In genomic region chr11:108220721-108221346, GRCh38 we compare ENCODE assay signal across 8 cellular contexts. TPM values are rescaled to one million over a fixed set of nuclear protein-coding genes. Genes with fewer than 3 reads are reported as not detected.
DNase-seq lines count a peak whose midpoint lies in the region; ATAC-seq, FAIRE-seq and TF ChIP-seq lines count a peak whose summit lies in the region.

No MANE protein-coding gene starts in this region.

- H3K79me2 ChIP-seq in K562 (ENCODE audit: control insufficient read depth, insufficient read depth, low read length) = peaks cover 90% of the 10 kb centered on the region

- ATAC-seq in K562 = no peak
- no peak for ATAC-seq in left lobe of liver

- POLR2A ChIA-PET in K562 (lab: Yijun Ruan, JAX) = interaction anchor here (0.6 kb wide), 1 partner anchor 27 kb away, joined by 6 read pairs; no protein-coding TSS in a partner anchor

- BruUV-seq in K562 (replicated peaks; lab: Mats Ljungman, UMichigan) = no TSS peak

- intact Hi-C loops in K562 (cut with micrococcal nuclease) = loop anchor here (2.0 to 10.0 kb wide), 5 partner anchors 20 to 214 kb away; partner anchors contain the start of genes ACAT1 and CUL5

- TF ChIP-seq CTCF in HFF-Myc (IDR thresholded peaks at IDR 0.05; ENCODE audit: low read depth, low read length, missing control alignments) (no peak), K562 (IDR thresholded peaks at IDR 0.05 in 2 of 3, conservative IDR thresholded peaks at IDR 0.05 in 1 of 3; ENCODE audit: insufficient read depth in 2 of 3, low read depth in 1 of 3, low read length in 3 of 3) (peak in 1 of 3 experiments; percentile 19; a peak in 2 of 6 replicates)

- no peak for TF ChIP-seq EP300 in K562 (IDR thresholded peaks at IDR 0.05; ENCODE audit: low read length)

- peak overlapping the region; percentile 92 for H3K4me3 ChIP-seq in HFF-Myc (replicated peaks; ENCODE audit: low read depth, low read length)
- peak overlapping the region; percentile 80 for H3K4me3 ChIP-seq in K562

- no peak for FAIRE-seq in K562 (lab: Jason Lieb, UNC)

- H2AFZ ChIP-seq in K562 (ENCODE audit: low read depth, low read length) = peak overlapping the region; percentile 10; the same call in 1 of the 2 replicates

- DNase-seq in ACHN (peak; percentile 7), HFF-Myc (ENCODE audit: extremely low read depth, low read depth) (no peak), K562 (ENCODE audit: extremely low read depth in 1 of 4, low spot score in 3 of 4) (peak in 2 of 4 experiments; percentile 26 to 30), lung microvascular endothelial cell (ENCODE audit: low read depth in 2 of 2) (peak; percentile 40 to 42), NCI-H2171 treated with DMSO at 0.1 percent for 48 hours (lab: John Stamatoyannopoulos, UW) (no peak), left lobe of liver (ENCODE audit: low spot score) (no peak), foreskin melanocyte (no peak), LoVo (ENCODE audit: low spot score) (no peak)

- in situ Hi-C loops in ACHN (cut with HindIII; ENCODE audit: low pct_ligation_motif_present, low pct_unique_long_range_greater_than_20kb, low sequenced_read_pairs) (no loop called here), K562 (cut with MboI) (no loop called here)

- H3K36me3 ChIP-seq in K562 (ENCODE audit: control insufficient read depth, insufficient read depth, low read length) = peaks cover 43% of the 10 kb centered on the region

- H3K9me3 ChIP-seq in K562 (replicated peaks; ENCODE audit: control insufficient read depth, insufficient read depth, low read depth, low read length) = no peaks in the 10 kb centered on the region

- TF ChIP-seq POLR2A in K562 (conservative IDR thresholded peaks at IDR 0.05) = no peak

- H3K27ac ChIP-seq in K562 (ENCODE audit: extremely low read depth, low read depth, low read length) = peak overlapping the region; percentile 97

- peak in 1 of 2 experiments; percentile 38; a peak in 2 of 4 replicates for TF ChIP-seq RAD21 in K562 (CRISPR knock-in tag; conservative IDR thresholded peaks at IDR 0.05 in 1 of 2, IDR thresholded peaks at IDR 0.05 in 1 of 2)

- no peaks in the 10 kb centered on the region for H3K9me1 ChIP-seq in K562 (ENCODE audit: control insufficient read depth, insufficient read depth, low read length)

- H4K20me1 ChIP-seq in K562 (replicated peaks; ENCODE audit: control insufficient read depth, insufficient read depth, low read length) = peaks cover 30% of the 10 kb centered on the region

- H3K4me2 ChIP-seq in K562 (ENCODE audit: insufficient read depth, low read length) = peak overlapping the region; percentile 96

- CTCF ChIA-PET in K562 (lab: Yijun Ruan, JAX; ENCODE audit: low intra/inter-chr PET ratio) = no interaction called here

- peak overlapping the region; percentile 50 to 98; a peak in 3 of 4 replicates for H3K9ac ChIP-seq in K562 (ENCODE audit: insufficient read depth in 1 of 2, low read depth in 2 of 2, low read length in 2 of 2)

- H3K27me3 ChIP-seq in K562 (ENCODE audit: control insufficient read depth in 2 of 2, insufficient read depth in 2 of 2, low read length in 2 of 2) = no peaks in the 10 kb centered on the region

- H3K4me1 ChIP-seq in K562 (replicated peaks in 1 of 2; ENCODE audit: control insufficient read depth in 2 of 2, insufficient read depth in 2 of 2, low read length in 2 of 2) = peaks cover 15 to 47% of the 10 kb centered on the region in 2 experiments

- WGBS in K562 (ENCODE audit: insufficient coverage, low coverage, missing lambda C conversion rate) = under 1% methylated on average over 5 of the region's 5 CpGs

TF ChIP-seq in K562, 482 proteins besides CTCF, POLR2A, EP300 and RAD21 (continues in another document):
- TF ChIP-seq LARP7 (IDR thresholded peaks at IDR 0.05) = no peak
- no peak for TF ChIP-seq ELF1 (tag; IDR thresholded peaks at IDR 0.05)
- no peak for TF ChIP-seq ZNF780A (CRISPR knock-in tag; IDR thresholded peaks at IDR 0.05)
- no peak for TF ChIP-seq ZNF655 (CRISPR knock-in tag; IDR thresholded peaks at IDR 0.05)
- no peak for TF ChIP-seq ELF2 (CRISPR knock-in tag; IDR thresholded peaks at IDR 0.05)
- TF ChIP-seq SMARCB1 (IDR thresholded peaks at IDR 0.05; ENCODE audit: insufficient read length, low read depth) = no peak
- no peak for TF ChIP-seq UBTF (IDR thresholded peaks at IDR 0.05; ENCODE audit: borderline replicate concordance in 1 of 2, low read depth in 2 of 2, low read length in 2 of 2)
- TF ChIP-seq TEAD4 (IDR thresholded peaks at IDR 0.05; ENCODE audit: low read length) = peak; percentile 65
- no peak for TF ChIP-seq TEAD4 (CRISPR knock-in tag; IDR thresholded peaks at IDR 0.05; ENCODE audit: borderline replicate concordance)
- TF ChIP-seq U2AF1 (optimal IDR thresholded peaks at IDR 0.05; ENCODE audit: low read depth, low read length) = no peak

RNA-seq across cellular contexts. Expression of gene NPAT, which starts 1.6 kb away (rescaled TPM):
- total RNA-seq in K562 (2011; cell fraction: chromatin; rRNA removed; ENCODE audit: low replicate concordance) = 23.8 and 90.2 TPM in 2 replicates
- total RNA-seq in K562 (2011; cell fraction: nucleolus; rRNA removed) = 13.3 and 24.3 TPM in 2 replicates
- 29.5 and 35.3 TPM in 2 replicates for total RNA-seq in K562 (2011; cell fraction: nucleoplasm; rRNA removed)
- total RNA-seq in K562 (2014; rRNA removed) (16.1 and 18.8 TPM in 2 replicates), K562 (2014; rRNA removed; fragmentation: Illumina TruSeq; extraction: Trizol) (30.0 and 35.1 TPM in 2 replicates), K562 (2015; rRNA removed; fragmentation: Illumina TruSeq; extraction: Trizol) (27.4 and 27.7 TPM in 2 replicates), K562 (2021) (21.6 and 22.1 TPM in 2 replicates), lung microvascular endothelial cell (10.9 and 16.5 TPM in 2 replicates), left lobe of liver (5.4 TPM)
- polyA plus RNA-seq in K562 (2011; rRNA removed) (21.1 and 24.4 TPM in 2 replicates), K562 (2014; fragmentation: Illumina TruSeq; extraction: Trizol) (19.2 and 22.8 TPM in 2 replicates), K562 (2014; fragmentation: Nextera tagmentation; extraction: Ambion mirVana) (10 to 100 TPM in 1 of 2 experiments, 1 to 10 TPM in 1; 8.8 to 11.1 TPM), K562 (2014; rRNA removed) (15.9 and 17.3 TPM in 2 replicates)
- polyA plus RNA-seq in K562 (2011; cell fraction: cytosol; rRNA removed) = 5.4 and 8.4 TPM in 2 replicates
- polyA plus RNA-seq in K562 (2011; cell fraction: nucleus; rRNA removed) = 25.9 and 29.4 TPM in 2 replicates
- 8.5 and 11.3 TPM in 2 replicates for polyA plus RNA-seq in K562 (2012)
- 56.2 and 59.9 TPM in 2 replicates for polyA minus RNA-seq in K562 (2011; rRNA and poly(A)+ RNA removed)
- 14.9 and 19.6 TPM in 2 replicates for polyA minus RNA-seq in K562 (2011; cell fraction: cytosol; rRNA and poly(A)+ RNA removed)
- 22.9 and 42.9 TPM in 2 replicates for polyA minus RNA-seq in K562 (2011; cell fraction: nucleus; rRNA and poly(A)+ RNA removed)

RNA-seq across cellular contexts. Expression of gene ATM, which starts 2.0 kb away (rescaled TPM):
- 94.8 and 383 TPM in 2 replicates for total RNA-seq in K562 (2011; cell fraction: chromatin; rRNA removed; ENCODE audit: low replicate concordance)
- 55.4 and 62.4 TPM in 2 replicates for total RNA-seq in K562 (2011; cell fraction: nucleolus; rRNA removed)
- total RNA-seq in K562 (2011; cell fraction: nucleoplasm; rRNA removed) = 146 and 241 TPM in 2 replicates
- total RNA-seq in K562 (2014; rRNA removed) = 22.6 and 34.8 TPM in 2 replicates
- total RNA-seq in K562 (2014; rRNA removed; fragmentation: Illumina TruSeq; extraction: Trizol) = 44.0 and 45.4 TPM in 2 replicates
- 41.4 and 43.0 TPM in 2 replicates for total RNA-seq in K562 (2015; rRNA removed; fragmentation: Illumina TruSeq; extraction: Trizol)
- total RNA-seq in K562 (2021) = 26.2 and 26.9 TPM in 2 replicates
- 42.4 and 46.8 TPM in 2 replicates for polyA plus RNA-seq in K562 (2011; rRNA removed)
- 6.2 and 19.0 TPM in 2 replicates for polyA plus RNA-seq in K562 (2011; cell fraction: cytosol; rRNA removed)
- 58.4 and 79.4 TPM in 2 replicates for polyA plus RNA-seq in K562 (2011; cell fraction: nucleus; rRNA removed)
- 11.2 and 15.4 TPM in 2 replicates for polyA plus RNA-seq in K562 (2012)
- 16.8 and 23.0 TPM in 2 replicates for polyA plus RNA-seq in K562 (2014; fragmentation: Illumina TruSeq; extraction: Trizol)
- polyA plus RNA-seq in K562 (2014; fragmentation: Nextera tagmentation; extraction: Ambion mirVana) = 1 to 10 TPM; 8.3 to 9.0 TPM
- polyA plus RNA-seq in K562 (2014; rRNA removed) = 24.3 and 24.7 TPM in 2 replicates
- polyA minus RNA-seq in K562 (2011; rRNA and poly(A)+ RNA removed) = 125 and 138 TPM in 2 replicates
- polyA minus RNA-seq in K562 (2011; cell fraction: cytosol; rRNA and poly(A)+ RNA removed) = 19.8 and 31.4 TPM in 2 replicates
- polyA minus RNA-seq in K562 (2011; cell fraction: nucleus; rRNA and poly(A)+ RNA removed) = 130 and 239 TPM in 2 replicates
- total RNA-seq in lung microvascular endothelial cell = 59.1 and 65.7 TPM in 2 replicates
- total RNA-seq in left lobe of liver = 25.7 TPM

Comparison
In these comparisons a context has a peak if more than half of its experiments do, and no peak if none do; other contexts are left out.
1. DNase-seq: peak in ACHN (single experiment) and lung microvascular endothelial cell (2 of 2); none in HFF-Myc (single experiment), NCI-H2171 treated with DMSO at 0.1 percent for 48 hours (single experiment), left lobe of liver (single experiment), foreskin melanocyte (single experiment) and LoVo (single experiment).